In genomic region chr9:135584371-135584770, GRCh38 we compare ENCODE assay signal across 25 cellular contexts. TPM values are rescaled to one million over a fixed set of nuclear protein-coding genes. Genes with fewer than 3 reads are reported as not detected.
"Had no signal": no experiment of that assay in that cellular context is flagged by ENCODE, and none has a peak within 500 bp of the region (broad histone marks: within the 10 kb centered on the region; RNA-seq: fewer than 3 reads in every experiment).

No MANE protein-coding gene starts in this region.

- H3K36me3 Mint-ChIP-seq: activated CD8-positive, alpha-beta memory T cell treated with anti-CD3 and anti-CD28 coated beads, Interleukin-2, amount 10 ng/mL, durations not matched to agents 7 days and 5 days; activated naive CD8-positive, alpha-beta T cell; stimulated activated naive B cell treated with anti-CD40 and anti-IgM and Interleukin-4, amounts not matched to agents 10 μg/mL and 1 μg/mL and 100 μg/mL, for 72 hours had no signal

- DNase-seq: activated B cell treated with CpG ODN at 0.5 μM for 24 hours; activated CD4-positive, alpha-beta T cell treated with anti-CD3 and anti-CD28 coated beads for 36 hours; activated CD8-positive, alpha-beta memory T cell treated with anti-CD3 and anti-CD28 coated beads, Interleukin-2, amount 10 ng/mL, durations not matched to agents 7 days and 5 days; effector memory CD8-positive, alpha-beta T cell; foreskin melanocyte; left ventricle myocardium superior; mammary epithelial cell; midbrain; stimulated activated CD4-positive, alpha-beta T cell treated with anti-CD3 and anti-CD28 coated beads, Interleukin-2, amount 100 ng/mL, for 48 hours; stimulated activated CD8-positive, alpha-beta memory T cell treated with anti-CD3 and anti-CD28 coated beads, Interleukin-4, amount 100 ng/mL, for 48 hours; stimulated activated naive B cell treated with anti-CD40 and anti-IgM and Interleukin-4, amounts not matched to agents 10 μg/mL and 1 μg/mL and 100 μg/mL, for 72 hours; T1000; upper lobe of right lung had no signal

- H3K36me3 ChIP-seq: breast epithelium, upper lobe of right lung had no signal

- H3K9me3 Mint-ChIP-seq: activated B cell treated with CpG ODN at 0.5 μM for 24 hours; activated CD4-positive, alpha-beta memory T cell treated with anti-CD3 and anti-CD28 coated beads, Interleukin-2, amount 10 ng/mL, durations not matched to agents 7 days and 5 days; activated T-helper 1 cell treated with anti-CD3 and anti-CD28 coated beads, Interleukin-12 subunit alpha, Interleukin-12 subunit beta, Interleukin-2, Interleukin-4 antibody, amounts not matched to agents 30 ng/mL and 10 ng/mL and 1 ng/mL, durations not matched to agents 14 hours and 24 hours and 36 hours; central memory CD8-positive, alpha-beta T cell; effector memory CD8-positive, alpha-beta T cell; nephron; stimulated activated naive B cell treated with anti-CD40 and anti-IgM and Interleukin-4, amounts not matched to agents 10 μg/mL and 1 μg/mL and 100 μg/mL, for 72 hours; T-helper 1 cell treated with Interleukin-12 subunit alpha and Interleukin-12 subunit beta and Interleukin-4 antibody, amounts not matched to agents 30 μg/mL and 1 μg/mL, for 36 hours had no signal

- H3K27ac ChIP-seq: breast epithelium, dorsolateral prefrontal cortex, upper lobe of right lung had no signal

- H3K27me3 ChIP-seq: upper lobe of right lung had no signal

- H3K4me1 ChIP-seq: breast epithelium, upper lobe of right lung had no signal

- ATAC-seq: activated CD4-positive, alpha-beta T cell treated with anti-CD3 and anti-CD28 coated beads for 36 hours; activated CD8-positive, alpha-beta memory T cell treated with anti-CD3 and anti-CD28 coated beads, Interleukin-2, amount 10 ng/mL, durations not matched to agents 7 days and 5 days; effector memory CD8-positive, alpha-beta T cell; esophagus mucosa; left ventricle myocardium superior; sciatic nerve; stimulated activated naive B cell treated with anti-CD40 and anti-IgM and Interleukin-4, amounts not matched to agents 10 μg/mL and 1 μg/mL and 100 μg/mL, for 72 hours; upper lobe of right lung had no signal

- H3K27ac Mint-ChIP-seq: activated B cell treated with CpG ODN at 0.5 μM for 24 hours; activated CD4-positive, alpha-beta memory T cell treated with anti-CD3 and anti-CD28 coated beads, Interleukin-2, amount 10 ng/mL, durations not matched to agents 7 days and 5 days; activated CD4-positive, alpha-beta T cell treated with anti-CD3 and anti-CD28 coated beads for 36 hours; activated CD8-positive, alpha-beta memory T cell treated with anti-CD3 and anti-CD28 coated beads, Interleukin-2, amount 10 ng/mL, durations not matched to agents 7 days and 5 days; activated naive CD8-positive, alpha-beta T cell; activated T-helper 1 cell treated with anti-CD3 and anti-CD28 coated beads, Interleukin-12 subunit alpha, Interleukin-12 subunit beta, Interleukin-2, Interleukin-4 antibody, amounts not matched to agents 30 ng/mL and 10 ng/mL and 1 ng/mL, durations not matched to agents 14 hours and 24 hours and 36 hours; effector memory CD8-positive, alpha-beta T cell; nephron; stimulated activated naive B cell treated with anti-CD40 and anti-IgM and Interleukin-4, amounts not matched to agents 10 μg/mL and 1 μg/mL and 100 μg/mL, for 72 hours; T-helper 1 cell treated with Interleukin-12 subunit alpha and Interleukin-12 subunit beta and Interleukin-4 antibody, amounts not matched to agents 30 μg/mL and 1 μg/mL, for 36 hours had no signal

- H3K4me3 ChIP-seq: breast epithelium, dorsolateral prefrontal cortex, smooth muscle cell, upper lobe of right lung had no signal

- H3K9me3 ChIP-seq: breast epithelium, upper lobe of right lung had no signal

RNA-seq across cellular contexts. Expression of gene PAEP, which starts 22.8 kb away (rescaled TPM):
- total RNA-seq: activated B cell treated with CpG ODN at 0.5 μM for 24 hours; activated CD4-positive, alpha-beta memory T cell treated with anti-CD3 and anti-CD28 coated beads, Interleukin-2, amount 10 ng/mL, durations not matched to agents 7 days and 5 days; activated CD4-positive, alpha-beta T cell treated with anti-CD3 and anti-CD28 coated beads for 36 hours; activated CD8-positive, alpha-beta memory T cell treated with anti-CD3 and anti-CD28 coated beads, Interleukin-2, amount 10 ng/mL, durations not matched to agents 7 days and 5 days; activated T-helper 1 cell treated with anti-CD3 and anti-CD28 coated beads, Interleukin-12 subunit alpha, Interleukin-12 subunit beta, Interleukin-2, Interleukin-4 antibody, amounts not matched to agents 30 ng/mL and 10 ng/mL and 1 ng/mL, durations not matched to agents 14 hours and 24 hours and 36 hours; breast epithelium; dorsolateral prefrontal cortex; endothelial cell of umbilical vein; esophagus mucosa; left ventricle myocardium superior; mammary epithelial cell; sciatic nerve; upper lobe of right lung had no signal
- polyA plus RNA-seq: endothelial cell of umbilical vein, mammary epithelial cell, smooth muscle cell had no signal

RNA-seq across cellular contexts. Expression of gene OBP2A, which starts 38.4 kb away (rescaled TPM):
- total RNA-seq: activated B cell treated with CpG ODN at 0.5 μM for 24 hours; activated CD4-positive, alpha-beta memory T cell treated with anti-CD3 and anti-CD28 coated beads, Interleukin-2, amount 10 ng/mL, durations not matched to agents 7 days and 5 days; activated CD4-positive, alpha-beta T cell treated with anti-CD3 and anti-CD28 coated beads for 36 hours; activated CD8-positive, alpha-beta memory T cell treated with anti-CD3 and anti-CD28 coated beads, Interleukin-2, amount 10 ng/mL, durations not matched to agents 7 days and 5 days; activated T-helper 1 cell treated with anti-CD3 and anti-CD28 coated beads, Interleukin-12 subunit alpha, Interleukin-12 subunit beta, Interleukin-2, Interleukin-4 antibody, amounts not matched to agents 30 ng/mL and 10 ng/mL and 1 ng/mL, durations not matched to agents 14 hours and 24 hours and 36 hours; breast epithelium; endothelial cell of umbilical vein; esophagus mucosa; left ventricle myocardium superior; mammary epithelial cell; sciatic nerve; smooth muscle cell; upper lobe of right lung had no signal
- polyA plus RNA-seq: endothelial cell of umbilical vein, mammary epithelial cell had no signal

RNA-seq across cellular contexts. Expression of gene GLT6D1, which starts 55.0 kb away (rescaled TPM):
- total RNA-seq: activated B cell treated with CpG ODN at 0.5 μM for 24 hours; activated CD4-positive, alpha-beta memory T cell treated with anti-CD3 and anti-CD28 coated beads, Interleukin-2, amount 10 ng/mL, durations not matched to agents 7 days and 5 days; activated CD4-positive, alpha-beta T cell treated with anti-CD3 and anti-CD28 coated beads for 36 hours; activated CD8-positive, alpha-beta memory T cell treated with anti-CD3 and anti-CD28 coated beads, Interleukin-2, amount 10 ng/mL, durations not matched to agents 7 days and 5 days; activated T-helper 1 cell treated with anti-CD3 and anti-CD28 coated beads, Interleukin-12 subunit alpha, Interleukin-12 subunit beta, Interleukin-2, Interleukin-4 antibody, amounts not matched to agents 30 ng/mL and 10 ng/mL and 1 ng/mL, durations not matched to agents 14 hours and 24 hours and 36 hours; breast epithelium; dorsolateral prefrontal cortex; endothelial cell of umbilical vein; esophagus mucosa; left ventricle myocardium superior; mammary epithelial cell; sciatic nerve; smooth muscle cell; upper lobe of right lung had no signal
- polyA plus RNA-seq: endothelial cell of umbilical vein, mammary epithelial cell, smooth muscle cell had no signal
